In the genomic region with DNA sequence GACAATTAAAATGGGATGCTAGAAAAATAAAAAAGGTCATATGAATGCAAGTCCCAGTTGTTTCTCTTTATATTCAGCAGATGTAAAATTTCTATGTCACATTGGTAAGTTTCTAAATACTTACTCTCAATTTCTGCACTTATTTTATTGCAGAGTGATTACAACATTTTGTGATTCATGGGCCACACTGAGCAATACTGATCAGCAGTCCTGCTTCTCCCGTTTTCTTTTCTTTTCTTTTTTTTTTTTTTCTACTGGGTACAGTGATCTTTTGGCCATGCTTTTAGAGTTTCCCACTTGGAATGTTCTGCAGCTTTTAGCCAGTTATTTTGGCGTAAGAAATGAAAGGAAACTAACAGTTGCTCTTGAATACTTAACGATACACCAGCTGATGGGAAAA, we compare ENCODE assay signal across 1 cellular context.
TF ChIP-seq lines count a peak whose summit lies in the region.

No MANE protein-coding gene starts in this region.

TF ChIP-seq in HepG2, 621 proteins besides CTCF, POLR2A, EP300 and RAD21 (continued from another document):
- TF ChIP-seq TERF1 (CRISPR knock-in tag; IDR thresholded peaks at IDR 0.05) = no peak
- TF ChIP-seq, protein P1, sequence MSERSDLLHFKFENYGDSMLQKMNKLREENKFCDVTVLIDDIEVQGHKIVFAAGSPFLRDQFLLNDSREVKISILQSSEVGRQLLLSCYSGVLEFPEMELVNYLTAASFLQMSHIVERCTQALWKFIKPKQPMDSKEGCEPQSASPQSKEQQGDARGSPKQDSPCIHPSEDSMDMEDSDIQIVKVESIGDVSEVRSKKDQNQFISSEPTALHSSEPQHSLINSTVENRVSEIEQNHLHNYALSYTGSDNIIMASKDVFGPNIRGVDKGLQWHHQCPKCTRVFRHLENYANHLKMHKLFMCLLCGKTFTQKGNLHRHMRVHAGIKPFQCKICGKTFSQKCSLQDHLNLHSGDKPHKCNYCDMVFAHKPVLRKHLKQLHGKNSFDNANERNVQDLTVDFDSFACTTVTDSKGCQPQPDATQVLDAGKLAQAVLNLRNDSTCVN (CRISPR knock-in tag; IDR thresholded peaks at IDR 0.05; ENCODE audit: borderline replicate concordance) = no peak
- TF ChIP-seq CREM (IDR thresholded peaks at IDR 0.05) = no peak
- no peak for TF ChIP-seq CREM (CRISPR knock-in tag; IDR thresholded peaks at IDR 0.05)
- TF ChIP-seq SRSF1 (optimal IDR thresholded peaks at IDR 0.05; ENCODE audit: low read depth, low read length) = no peak
